Comparison of ENCODE assay signal across 4 cellular contexts in the genomic region with DNA sequence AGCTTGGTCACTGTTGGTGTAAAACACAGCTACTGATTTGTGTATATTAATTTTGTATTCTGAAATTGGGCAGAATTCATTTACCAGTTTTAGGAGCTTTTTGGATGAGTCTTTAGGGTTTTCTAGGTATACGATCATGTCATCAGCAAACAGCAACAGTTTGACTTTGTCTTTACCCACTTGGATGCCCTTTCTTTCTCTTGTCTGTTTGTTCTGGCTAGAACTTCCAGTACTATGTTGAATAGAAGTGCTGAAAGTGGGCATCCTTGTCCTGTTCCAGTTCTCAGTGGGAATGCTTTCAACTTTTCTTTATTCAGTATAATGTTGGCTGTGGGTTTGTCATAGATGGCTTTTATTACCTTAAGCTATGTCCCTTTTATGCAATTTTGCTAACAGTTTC. TPM values are rescaled to one million over a fixed set of nuclear protein-coding genes. Genes with fewer than 3 reads are reported as not detected.
"Had no signal": no experiment of that assay in that cellular context is flagged by ENCODE, and none has a peak within 500 bp of the region (broad histone marks: within the 10 kb centered on the region; RNA-seq: fewer than 3 reads in every experiment).

No MANE protein-coding gene starts in this region.

RNA-seq across cellular contexts. Expression of gene PRLHR, which starts 49.8 kb away (rescaled TPM):
- total RNA-seq: LHCN-M2, M059J, MCF 10A, NCI-H460 had no signal
